17 cellular contexts compared by ENCODE assay signal in the genomic region with DNA sequence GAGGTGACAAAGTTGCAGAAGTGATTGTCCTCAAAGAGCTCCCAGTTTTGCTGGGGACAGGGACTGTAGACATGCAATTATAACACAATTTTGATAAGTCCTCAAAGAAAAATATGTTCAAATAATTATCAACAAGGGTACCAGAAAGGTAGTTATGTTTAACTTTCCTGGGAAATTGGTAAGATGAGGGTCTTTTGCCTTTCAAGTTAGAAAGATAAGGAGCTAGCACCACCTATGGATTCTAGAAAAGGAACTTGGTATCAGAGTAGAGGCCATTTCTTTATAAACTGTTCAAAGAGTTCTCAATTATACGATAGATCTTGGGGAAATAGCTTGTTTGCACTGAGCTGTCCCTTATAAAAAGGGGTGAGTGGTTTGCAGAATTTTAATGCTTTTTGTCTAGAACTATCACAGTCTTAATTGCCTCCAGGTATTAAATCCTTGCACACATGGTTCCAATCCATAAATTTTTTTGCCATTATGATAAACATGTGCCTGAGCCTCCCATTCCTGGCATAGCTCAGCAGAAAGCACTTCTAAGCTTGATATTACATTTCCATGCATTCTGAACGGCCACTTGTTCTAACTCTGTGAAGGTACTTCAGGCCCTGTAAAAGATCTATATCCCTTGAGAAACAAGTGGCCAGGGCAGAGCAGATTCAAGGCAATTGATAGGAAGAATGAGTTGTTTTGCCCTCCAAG.
"Had no signal": no experiment of that assay in that cellular context is flagged by ENCODE, and none has a peak within 500 bp of the region (broad histone marks: within the 10 kb centered on the region; RNA-seq: fewer than 3 reads in every experiment).

No MANE protein-coding gene starts in this region.

- H3K27ac ChIP-seq: dorsolateral prefrontal cortex, heart right ventricle, neutrophil, tibial artery had no signal

- H3K27me3 ChIP-seq: dorsolateral prefrontal cortex, heart right ventricle, tibial artery had no signal

- H3K27ac Mint-ChIP-seq: activated CD8-positive, alpha-beta memory T cell treated with anti-CD3 and anti-CD28 coated beads, Interleukin-2, amount 10 ng/mL, durations not matched to agents 7 days and 5 days; activated naive CD8-positive, alpha-beta T cell; activated T-cell treated with anti-CD3 and anti-CD28 coated beads, Interleukin-2, amount 50 U/mL, for 24 hours had no signal

- H3K36me3 ChIP-seq: heart right ventricle, neutrophil, tibial artery had no signal

- ATAC-seq: activated CD8-positive, alpha-beta memory T cell treated with anti-CD3 and anti-CD28 coated beads, Interleukin-2, amount 10 ng/mL, durations not matched to agents 7 days and 5 days; esophagus mucosa; heart right ventricle; right cardiac atrium had no signal

- H3K4me3 ChIP-seq: dorsolateral prefrontal cortex, heart right ventricle, tibial artery had no signal

- H3K4me3 Mint-ChIP-seq: activated CD8-positive, alpha-beta memory T cell treated with anti-CD3 and anti-CD28 coated beads, Interleukin-2, amount 10 ng/mL, durations not matched to agents 7 days and 5 days; activated naive CD8-positive, alpha-beta T cell; activated T-cell treated with anti-CD3 and anti-CD28 coated beads, Interleukin-2, amount 50 U/mL, for 24 hours had no signal

- H3K9me3 Mint-ChIP-seq: activated T-cell treated with anti-CD3 and anti-CD28 coated beads, Interleukin-2, amount 50 U/mL, for 24 hours had no signal

- H3K27me3 Mint-ChIP-seq: activated T-cell treated with anti-CD3 and anti-CD28 coated beads, Interleukin-2, amount 50 U/mL, for 24 hours had no signal

- H3K9me3 ChIP-seq: heart right ventricle, neutrophil, tibial artery had no signal

- H3K36me3 Mint-ChIP-seq: activated CD8-positive, alpha-beta memory T cell treated with anti-CD3 and anti-CD28 coated beads, Interleukin-2, amount 10 ng/mL, durations not matched to agents 7 days and 5 days; activated naive CD8-positive, alpha-beta T cell had no signal

- FAIRE-seq: frontal cortex, small intestine had no signal

- DNase-seq: activated CD4-positive, alpha-beta T cell treated with anti-CD3 and anti-CD28 coated beads for 1 hour; activated CD4-positive, alpha-beta T cell treated with anti-CD3 and anti-CD28 coated beads, Interleukin-2, amount 50 U/mL, for 48 hours; activated CD8-positive, alpha-beta memory T cell treated with anti-CD3 and anti-CD28 coated beads, Interleukin-2, amount 10 ng/mL, durations not matched to agents 7 days and 5 days; activated effector memory CD4-positive, alpha-beta T cell treated with anti-CD3 and anti-CD28 coated beads, Interleukin-2, amount 50 U/mL, for 16 hours; activated T-cell treated with anti-CD3 and anti-CD28 coated beads, Interleukin-2, amount 50 U/mL, for 24 hours; dorsolateral prefrontal cortex; heart right ventricle; islet precursor cell; posterior cingulate gyrus; right cardiac atrium; small intestine; T-helper 9 cell; tibial artery had no signal

- H3K4me1 Mint-ChIP-seq: activated CD8-positive, alpha-beta memory T cell treated with anti-CD3 and anti-CD28 coated beads, Interleukin-2, amount 10 ng/mL, durations not matched to agents 7 days and 5 days had no signal
